Comparison of ENCODE assay signal across 15 cellular contexts in genomic region chr11:123304828-123305530, GRCh38.
DNase-seq lines count a peak whose midpoint lies in the region; ATAC-seq, FAIRE-seq and TF ChIP-seq lines count a peak whose summit lies in the region.
"Had no signal": no experiment of that assay in that cellular context is flagged by ENCODE, and none has a peak within 500 bp of the region (broad histone marks: within the 10 kb centered on the region; RNA-seq: fewer than 3 reads in every experiment).

No MANE protein-coding gene starts in this region.

- TF ChIP-seq CTCF in HepG2 (CRISPR knock-in tag; IDR thresholded peaks at IDR 0.05) (no peak), right lobe of liver (IDR thresholded peaks at IDR 0.05) (no peak), lower leg skin (IDR thresholded peaks at IDR 0.05) (no peak)

- BruUV-seq in HepG2 (replicated peaks; lab: Mats Ljungman, UMichigan), result no TSS peak

- H3K4me3 ChIP-seq in HepG2 (replicated peaks in 1 of 3; ENCODE audit: insufficient read depth in 1 of 3, low read depth in 2 of 3, low read length in 3 of 3), result no peak overlapping the region
- no peak overlapping the region for H3K4me3 ChIP-seq in right lobe of liver
- no peak overlapping the region for H3K4me3 ChIP-seq in lower leg skin (ENCODE audit: low read depth, poor library complexity, severe bottlenecking)
- H3K4me3 ChIP-seq: cardiac muscle cell, gastrocnemius medialis, smooth muscle cell had no signal

- CTCF ChIA-PET in HepG2 (lab: Yijun Ruan, JAX; ENCODE audit: low intra/inter-chr PET ratio, low total read pairs), result no interaction called here

- no peak overlapping the region for H2AFZ ChIP-seq in HepG2 (ENCODE audit: low read length)

- ATAC-seq in HepG2, result peak; percentile 53
- ATAC-seq in right lobe of liver, result no peak
- ATAC-seq in GM21381 (IDR thresholded peaks at IDR 0.05; ENCODE audit: unreplicated experiment), result no peak
- ATAC-seq: activated CD8-positive, alpha-beta memory T cell treated with anti-CD3 and anti-CD28 coated beads, Interleukin-2, amount 10 ng/mL, durations not matched to agents 7 days and 5 days; gastrocnemius medialis had no signal

- H3K27ac ChIP-seq in HepG2 (ENCODE audit: extremely low read length, insufficient read depth, low read length) (no peak overlapping the region), right lobe of liver (no peak overlapping the region)
- H3K27ac ChIP-seq: cardiac muscle cell, gastrocnemius medialis had no signal

- no peak for TF ChIP-seq EP300 in HepG2 (IDR thresholded peaks at IDR 0.05; ENCODE audit: low read depth in 2 of 2, low read length in 2 of 2)
- TF ChIP-seq EP300 in HepG2 (CRISPR knock-in tag; IDR thresholded peaks at IDR 0.05; ENCODE audit: borderline replicate concordance), result no peak

- H3K36me3 ChIP-seq in HepG2 (replicated peaks in 1 of 2; ENCODE audit: control insufficient read depth in 1 of 2, insufficient read depth in 2 of 2, low read length in 2 of 2) (no peaks in the 10 kb centered on the region), right lobe of liver (no peaks in the 10 kb centered on the region)
- H3K36me3 ChIP-seq: cardiac muscle cell, gastrocnemius medialis had no signal

- no peak for FAIRE-seq in HepG2 (lab: Jason Lieb, UNC)

- H3K4me2 ChIP-seq in HepG2 (ENCODE audit: low read depth, low read length), result no peak overlapping the region
- H3K4me2 ChIP-seq: smooth muscle cell had no signal

- H3K4me1 ChIP-seq in HepG2 (ENCODE audit: insufficient read depth, low read length), result no peaks in the 10 kb centered on the region
- H3K4me1 ChIP-seq in right lobe of liver, result peaks cover 0 to 15% (median 2%) of the 10 kb centered on the region in 4 donors

- in situ Hi-C loops in HepG2 (cut with HindIII; ENCODE audit: extremely low pct_ligation_motif_present, low pct_unique_long_range_greater_than_20kb), result loop anchor here (5.0 kb wide), 1 partner anchor 172 kb away; no protein-coding TSS in a partner anchor

- TF ChIP-seq POLR2A in HepG2 (IDR thresholded peaks at IDR 0.05; ENCODE audit: insufficient read depth in 1 of 2, low read depth in 2 of 2, low read length in 2 of 2), result no peak
- TF ChIP-seq POLR2A in right lobe of liver (IDR thresholded peaks at IDR 0.05), result no peak
- TF ChIP-seq POLR2A in lower leg skin (IDR thresholded peaks at IDR 0.05), result no peak

- TF ChIP-seq RAD21 in HepG2 (CRISPR knock-in tag; IDR thresholded peaks at IDR 0.05), result no peak

- POLR2A ChIA-PET in HepG2 (lab: Yijun Ruan, JAX), result no interaction called here

- H3K27me3 ChIP-seq in HepG2 (ENCODE audit: control insufficient read depth in 1 of 2, insufficient read depth in 2 of 2, low read length in 2 of 2), result peaks cover 2 to 53% of the 10 kb centered on the region in 2 experiments; a peak in 3 of 5 replicates
- no peaks in the 10 kb centered on the region for H3K27me3 ChIP-seq in right lobe of liver
- H3K27me3 ChIP-seq: gastrocnemius medialis had no signal

- no peaks in the 10 kb centered on the region for H4K20me1 ChIP-seq in HepG2 (ENCODE audit: insufficient read depth, low read length)

- WGBS in HepG2 (ENCODE audit: low lambda C conversion rate), result 0% methylated on average over 6 of the region's 9 CpGs
- WGBS in right lobe of liver (ENCODE audit: insufficient coverage, low coverage, low lambda C conversion rate, missing lambda C conversion rate), result 32% methylated on average over 9 of the region's 9 CpGs
- WGBS in lower leg skin, 2 donors, result 63 to 73% methylated on average over 9 of the region's 9 CpGs

- H3K9me3 ChIP-seq in HepG2 (ENCODE audit: low read length) (no peaks in the 10 kb centered on the region), right lobe of liver (no peaks in the 10 kb centered on the region)
- H3K9me3 ChIP-seq: gastrocnemius medialis had no signal

- intact Hi-C loops in HepG2 (cut with micrococcal nuclease; ENCODE audit: unreplicated experiment) (no loop called here), right lobe of liver (cut with DNase I) (loop anchor here in 1 of 2 donors (10.0 kb wide), 1 partner anchor 180 kb away; no protein-coding TSS in a partner anchor), lower leg skin (cut with DNase I; ENCODE audit: low total_unique reads) (loop anchor here (10.0 kb wide), 1 partner anchor 180 kb away; no protein-coding TSS in a partner anchor)

- DNase-seq in HepG2 (ENCODE audit: low spot score) (no peak), right lobe of liver (no peak), NCI-H1105 treated with DMSO at 0.1 percent for 48 hours (lab: John Stamatoyannopoulos, UW) (peak; percentile 86), astrocyte of the hippocampus (ENCODE audit: low read depth, low spot score) (peak; percentile 17), lower leg skin (ENCODE audit: low spot score in 2 of 2) (no peak), cortex of kidney (lab: John Stamatoyannopoulos, UW) (no peak)
- no peak for DNase-seq in effector CD4-positive, alpha-beta T cell
- DNase-seq: activated CD8-positive, alpha-beta memory T cell treated with anti-CD3 and anti-CD28 coated beads, Interleukin-2, amount 10 ng/mL, durations not matched to agents 7 days and 5 days; activated naive CD4-positive, alpha-beta T cell; gastrocnemius medialis; NCI-H187; nucleus accumbens had no signal

- no peak overlapping the region for H3K9ac ChIP-seq in HepG2 (ENCODE audit: insufficient read depth, low read depth, low read length)

- H3K79me2 ChIP-seq in HepG2 (ENCODE audit: insufficient read depth, low read length), result no peaks in the 10 kb centered on the region

TF ChIP-seq in HepG2, 621 proteins besides CTCF, POLR2A, EP300 and RAD21 (continues in another document):
- TF ChIP-seq BRCA1 (CRISPR knock-in tag; IDR thresholded peaks at IDR 0.05), result no peak
- no peak for TF ChIP-seq ZNF703 (CRISPR knock-in tag; IDR thresholded peaks at IDR 0.05; ENCODE audit: borderline replicate concordance)
- no peak for TF ChIP-seq RFX3 (CRISPR knock-in tag; IDR thresholded peaks at IDR 0.05)
- no peak for TF ChIP-seq XRCC5 (optimal IDR thresholded peaks at IDR 0.05; ENCODE audit: low read length)
- no peak for TF ChIP-seq TCF12 (IDR thresholded peaks at IDR 0.05)
- no peak for TF ChIP-seq TCF12 (CRISPR knock-in tag; IDR thresholded peaks at IDR 0.05)
- no peak for TF ChIP-seq ZFAT (CRISPR knock-in tag; conservative IDR thresholded peaks at IDR 0.05)
- no peak for TF ChIP-seq GATAD1 (CRISPR knock-in tag; IDR thresholded peaks at IDR 0.05)
- no peak for TF ChIP-seq SMAD9 (CRISPR knock-in tag; IDR thresholded peaks at IDR 0.05)
- TF ChIP-seq ZSCAN22 (CRISPR knock-in tag; IDR thresholded peaks at IDR 0.05), result no peak
- no peak for TF ChIP-seq NFE2L2 (IDR thresholded peaks at IDR 0.05; ENCODE audit: low read length)
- no peak for TF ChIP-seq DMTF1 (CRISPR knock-in tag; IDR thresholded peaks at IDR 0.05)
- no peak for TF ChIP-seq AFF4 (CRISPR knock-in tag; IDR thresholded peaks at IDR 0.05)
- TF ChIP-seq TRIM24 (CRISPR knock-in tag; IDR thresholded peaks at IDR 0.05), result no peak
- no peak for TF ChIP-seq ZFYVE20 (CRISPR knock-in tag; IDR thresholded peaks at IDR 0.05; ENCODE audit: borderline replicate concordance, low read depth)
- TF ChIP-seq DDIT3 (CRISPR knock-in tag; IDR thresholded peaks at IDR 0.05), result no peak

Comparison
In these comparisons a context has a peak if more than half of its experiments do, and no peak if none do; other contexts are left out.
1. DNase-seq: peak in NCI-H1105 treated with DMSO at 0.1 percent for 48 hours (single experiment) and astrocyte of the hippocampus (single experiment); none in HepG2 (single experiment), right lobe of liver (0 of 3), lower leg skin (0 of 2), cortex of kidney (single experiment) and effector CD4-positive, alpha-beta T cell (single experiment).